Comparison of ENCODE assay signal across 20 cellular contexts in genomic region chr19:52679598-52679997, GRCh38.
"Had no signal": no experiment of that assay in that cellular context is flagged by ENCODE, and none has a peak within 500 bp of the region (broad histone marks: within the 10 kb centered on the region; RNA-seq: fewer than 3 reads in every experiment).

No MANE protein-coding gene starts in this region.

- H3K27ac Mint-ChIP-seq: activated naive CD4-positive, alpha-beta T cell treated with anti-CD3 and anti-CD28 coated beads for 36 hours; activated T-cell treated with anti-CD3 and anti-CD28 coated beads, Interleukin-2, amount 50 U/mL, for 72 hours; stimulated activated naive CD8-positive, alpha-beta T cell treated with anti-CD3 and anti-CD28 coated beads, Interleukin-15, amount 100 ng/mL, for 72 hours had no signal

- H3K9ac ChIP-seq: parathyroid adenoma had no signal

- H3K36me3 ChIP-seq: heart left ventricle, neutrophil, right lobe of liver had no signal

- H3K4me1 ChIP-seq: heart left ventricle, parathyroid adenoma, right lobe of liver had no signal

- ATAC-seq: activated T-cell treated with anti-CD3 and anti-CD28 coated beads, Interleukin-2, amount 50 U/mL, for 72 hours; heart left ventricle; left lobe of liver; naive thymus-derived CD4-positive, alpha-beta T cell; right lobe of liver; stimulated activated naive CD8-positive, alpha-beta T cell treated with anti-CD3 and anti-CD28 coated beads, Interleukin-15, amount 100 ng/mL, for 72 hours had no signal

- H3K4me3 ChIP-seq: coronary artery, heart left ventricle, lung, right lobe of liver, skin epidermis, tibial artery had no signal

- H3K4me3 Mint-ChIP-seq: activated naive CD4-positive, alpha-beta T cell treated with anti-CD3 and anti-CD28 coated beads for 36 hours; activated T-cell treated with anti-CD3 and anti-CD28 coated beads, Interleukin-2, amount 50 U/mL, for 72 hours; stimulated activated naive CD8-positive, alpha-beta T cell treated with anti-CD3 and anti-CD28 coated beads, Interleukin-15, amount 100 ng/mL, for 72 hours had no signal

- H2AFZ ChIP-seq: parathyroid adenoma had no signal

- DNase-seq: activated CD4-positive, CD25-positive, alpha-beta regulatory T cell treated with anti-CD3 and anti-CD28 coated beads, Interleukin-2, amount 50 U/mL, for 72 hours; activated effector memory CD4-positive, alpha-beta T cell treated with Interleukin-2 at 50 U/mL for 16 hours; activated naive CD4-positive, alpha-beta T cell treated with anti-CD3 and anti-CD28 coated beads for 36 hours; activated T-cell treated with anti-CD3 and anti-CD28 coated beads, Interleukin-2, amount 50 U/mL, for 72 hours; cerebellar nuclear complex; heart left ventricle; kidney; naive thymus-derived CD4-positive, alpha-beta T cell; right lobe of liver; stimulated activated CD4-positive, alpha-beta T cell treated with anti-CD3 and anti-CD28 coated beads, Interleukin-1b, Interleukin-23, amount 100 ng/mL, for 48 hours; stimulated activated naive CD8-positive, alpha-beta T cell treated with anti-CD3 and anti-CD28 coated beads, Interleukin-15, amount 100 ng/mL, for 72 hours; T-helper 1 cell; tibial artery; WERI-Rb-1 had no signal

- H3K9me3 ChIP-seq: heart left ventricle, neutrophil, tibial artery had no signal

- H3K27me3 ChIP-seq: heart left ventricle, neutrophil, right lobe of liver, tibial artery had no signal

- H3K27ac ChIP-seq: coronary artery, heart left ventricle, neutrophil, parathyroid adenoma, right lobe of liver, skin epidermis, tibial artery, WERI-Rb-1 had no signal

- H3K27me3 Mint-ChIP-seq: naive thymus-derived CD4-positive, alpha-beta T cell; stimulated activated naive CD8-positive, alpha-beta T cell treated with anti-CD3 and anti-CD28 coated beads, Interleukin-15, amount 100 ng/mL, for 72 hours had no signal
